ENCODE assay signal across 12 cellular contexts in the genomic region with DNA sequence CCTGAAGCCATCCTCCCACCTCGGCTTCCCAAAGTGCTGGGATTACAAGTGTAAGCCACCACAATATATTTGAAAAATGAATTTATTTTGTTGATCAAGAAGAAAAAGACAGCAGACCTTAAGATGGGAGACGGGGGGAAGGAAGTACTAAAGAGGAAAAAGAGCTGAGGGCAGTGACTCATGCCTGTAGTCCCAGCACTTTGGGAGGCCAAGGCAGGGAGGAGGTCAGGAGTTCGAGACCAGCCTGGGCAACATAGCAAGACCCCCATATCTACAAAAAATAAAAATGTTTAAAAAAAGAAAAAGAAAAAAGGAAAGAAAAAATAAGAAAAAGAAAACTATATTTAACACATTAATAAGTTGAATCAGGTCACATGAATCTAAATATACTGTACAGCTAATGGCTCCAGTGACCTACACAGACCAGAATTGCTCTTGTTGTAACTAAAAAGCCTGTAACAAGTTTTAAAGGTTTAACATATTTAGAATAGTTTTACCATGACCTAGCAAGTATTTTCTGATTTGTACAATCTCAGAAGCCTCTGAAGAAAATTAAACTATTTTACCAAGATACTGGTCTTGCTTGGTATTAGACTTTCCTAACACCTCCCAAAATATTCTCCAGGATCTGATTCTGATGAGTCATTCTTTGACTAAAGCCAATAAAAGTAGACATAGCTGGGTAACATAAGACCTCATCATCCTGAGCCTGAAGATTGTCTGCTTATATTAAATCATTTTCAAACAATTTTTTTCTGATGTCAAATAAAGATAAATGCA. TPM values are rescaled to one million over a fixed set of nuclear protein-coding genes. Genes with fewer than 3 reads are reported as not detected.
DNase-seq lines count a peak whose midpoint lies in the region; ATAC-seq, FAIRE-seq and TF ChIP-seq lines count a peak whose summit lies in the region.
"Had no signal": no experiment of that assay in that cellular context is flagged by ENCODE, and none has a peak within 500 bp of the region (broad histone marks: within the 10 kb centered on the region; RNA-seq: fewer than 3 reads in every experiment).

No MANE protein-coding gene starts in this region.

- H3K4me3 ChIP-seq in spleen = no peak overlapping the region
- H3K4me3 ChIP-seq: adrenal gland had no signal

- no peak for TF ChIP-seq POLR2A in spleen (IDR thresholded peaks at IDR 0.05)

- POLR2A ChIA-PET in activated CD4-positive, alpha-beta memory T cell treated with anti-CD3 and anti-CD28 coated beads, Interleukin-2, amount 10 ng/mL, durations not matched to agents 7 days and 5 days (lab: Charles Lee) = interaction anchor here (0.8 to 3.8 kb wide), 7 partner anchors 11 to 50 kb away, joined by 3 to 15 read pairs (median 3); no protein-coding TSS in a partner anchor
- POLR2A ChIA-PET in activated CD4-positive, alpha-beta memory T cell treated with anti-CD3 and anti-CD28 coated beads for 36 hours (lab: Charles Lee) = interaction anchor here (1.1 to 1.3 kb wide), 2 partner anchors 26 to 32 kb away, joined by 5 to 7 read pairs; no protein-coding TSS in a partner anchor

- H3K9me3 ChIP-seq in spleen = no peaks in the 10 kb centered on the region
- H3K9me3 ChIP-seq: adrenal gland had no signal

- no peak for TF ChIP-seq CTCF in spleen (IDR thresholded peaks at IDR 0.05 in 8 of 11, conservative IDR thresholded peaks at IDR 0.05 in 3 of 11)

- H3K27ac Mint-ChIP-seq in activated CD4-positive, alpha-beta memory T cell treated with anti-CD3 and anti-CD28 coated beads, Interleukin-2, amount 10 ng/mL, durations not matched to agents 7 days and 5 days = peak overlapping the region; percentile 3
- no peak overlapping the region for H3K27ac Mint-ChIP-seq in activated CD4-positive, alpha-beta memory T cell treated with anti-CD3 and anti-CD28 coated beads for 36 hours
- peak overlapping the region; percentile 59 for H3K27ac Mint-ChIP-seq in stimulated activated effector memory CD8-positive, alpha-beta T cell treated with anti-CD3 and anti-CD28 coated beads, Interleukin-12 subunit alpha, Interleukin-12 subunit beta, amount 100 ng/mL, for 72 hours

- no peak for DNase-seq in activated CD4-positive, alpha-beta memory T cell treated with anti-CD3 and anti-CD28 coated beads, Interleukin-2, amount 10 ng/mL, durations not matched to agents 7 days and 5 days
- no peak for DNase-seq in activated CD4-positive, alpha-beta memory T cell treated with anti-CD3 and anti-CD28 coated beads for 36 hours
- DNase-seq in RKO (ENCODE audit: low spot score) (peak; percentile 38), epithelial cell of prostate (ENCODE audit: low read depth, low spot score) (no peak), NCI-H187 (lab: John Stamatoyannopoulos, UW) (no peak), spleen (no peak), HTR-8/SVneo (ENCODE audit: insufficient read length, low spot score) (no peak)
- DNase-seq in stimulated activated effector memory CD8-positive, alpha-beta T cell treated with anti-CD3 and anti-CD28 coated beads, Interleukin-12 subunit alpha, Interleukin-12 subunit beta, amount 100 ng/mL, for 72 hours (ENCODE audit: low spot score in 2 of 2) = no peak
- DNase-seq: adrenal gland; effector memory CD4-positive, alpha-beta T cell; NCI-H1930 had no signal

- H3K4me1 Mint-ChIP-seq in activated CD4-positive, alpha-beta memory T cell treated with anti-CD3 and anti-CD28 coated beads, Interleukin-2, amount 10 ng/mL, durations not matched to agents 7 days and 5 days = peaks cover 44% of the 10 kb centered on the region
- H3K4me1 Mint-ChIP-seq in activated CD4-positive, alpha-beta memory T cell treated with anti-CD3 and anti-CD28 coated beads for 36 hours (ENCODE audit: low read depth) = peaks cover 23% of the 10 kb centered on the region
- peaks cover 37% of the 10 kb centered on the region for H3K4me1 Mint-ChIP-seq in stimulated activated effector memory CD8-positive, alpha-beta T cell treated with anti-CD3 and anti-CD28 coated beads, Interleukin-12 subunit alpha, Interleukin-12 subunit beta, amount 100 ng/mL, for 72 hours

- H3K27me3 Mint-ChIP-seq in activated CD4-positive, alpha-beta memory T cell treated with anti-CD3 and anti-CD28 coated beads, Interleukin-2, amount 10 ng/mL, durations not matched to agents 7 days and 5 days = no peaks in the 10 kb centered on the region
- H3K27me3 Mint-ChIP-seq in activated CD4-positive, alpha-beta memory T cell treated with anti-CD3 and anti-CD28 coated beads for 36 hours = no peaks in the 10 kb centered on the region

- ATAC-seq in stimulated activated effector memory CD8-positive, alpha-beta T cell treated with anti-CD3 and anti-CD28 coated beads, Interleukin-12 subunit alpha, Interleukin-12 subunit beta, amount 100 ng/mL, for 72 hours = no peak

- no peaks in the 10 kb centered on the region for H3K36me3 Mint-ChIP-seq in activated CD4-positive, alpha-beta memory T cell treated with anti-CD3 and anti-CD28 coated beads, Interleukin-2, amount 10 ng/mL, durations not matched to agents 7 days and 5 days (ENCODE audit: low read depth)
- H3K36me3 Mint-ChIP-seq in activated CD4-positive, alpha-beta memory T cell treated with anti-CD3 and anti-CD28 coated beads for 36 hours = no peaks in the 10 kb centered on the region
- H3K36me3 Mint-ChIP-seq in stimulated activated effector memory CD8-positive, alpha-beta T cell treated with anti-CD3 and anti-CD28 coated beads, Interleukin-12 subunit alpha, Interleukin-12 subunit beta, amount 100 ng/mL, for 72 hours = peaks cover 18% of the 10 kb centered on the region

- no peaks in the 10 kb centered on the region for H3K36me3 ChIP-seq in spleen
- H3K36me3 ChIP-seq: adrenal gland had no signal

- peaks cover 0 to 22% (median 7%) of the 10 kb centered on the region in 6 donors for H3K4me1 ChIP-seq in spleen

- FAIRE-seq in HTR-8/SVneo (lab: Jason Lieb, UNC) = no peak
- FAIRE-seq: A204.1 had no signal

- no peaks in the 10 kb centered on the region for H3K9me3 Mint-ChIP-seq in activated CD4-positive, alpha-beta memory T cell treated with anti-CD3 and anti-CD28 coated beads, Interleukin-2, amount 10 ng/mL, durations not matched to agents 7 days and 5 days
- H3K9me3 Mint-ChIP-seq in activated CD4-positive, alpha-beta memory T cell treated with anti-CD3 and anti-CD28 coated beads for 36 hours = no peaks in the 10 kb centered on the region
- no peaks in the 10 kb centered on the region for H3K9me3 Mint-ChIP-seq in stimulated activated effector memory CD8-positive, alpha-beta T cell treated with anti-CD3 and anti-CD28 coated beads, Interleukin-12 subunit alpha, Interleukin-12 subunit beta, amount 100 ng/mL, for 72 hours

- H3K4me3 Mint-ChIP-seq in activated CD4-positive, alpha-beta memory T cell treated with anti-CD3 and anti-CD28 coated beads, Interleukin-2, amount 10 ng/mL, durations not matched to agents 7 days and 5 days = no peak overlapping the region
- no peak overlapping the region for H3K4me3 Mint-ChIP-seq in activated CD4-positive, alpha-beta memory T cell treated with anti-CD3 and anti-CD28 coated beads for 36 hours
- no peak overlapping the region for H3K4me3 Mint-ChIP-seq in stimulated activated effector memory CD8-positive, alpha-beta T cell treated with anti-CD3 and anti-CD28 coated beads, Interleukin-12 subunit alpha, Interleukin-12 subunit beta, amount 100 ng/mL, for 72 hours

- intact Hi-C loops in activated CD4-positive, alpha-beta memory T cell treated with anti-CD3 and anti-CD28 coated beads for 36 hours (cut with micrococcal nuclease) = no loop called here
- intact Hi-C loops in spleen (cut with DNase I; ENCODE audit: low total_unique reads) = no loop called here

- H3K27me3 ChIP-seq in spleen (replicated peaks in 1 of 7) = no peaks in the 10 kb centered on the region
- H3K27me3 ChIP-seq: adrenal gland had no signal

- H3K27ac ChIP-seq in epithelial cell of prostate (peak overlapping the region; percentile 33), spleen (no peak overlapping the region)
- H3K27ac ChIP-seq: adrenal gland had no signal

- 70 to 77% (median 75%) methylated on average over 3 of the region's 3 CpGs for WGBS in spleen, 5 donors

- CTCF ChIA-PET in activated CD4-positive, alpha-beta memory T cell treated with anti-CD3 and anti-CD28 coated beads, Interleukin-2, amount 10 ng/mL, durations not matched to agents 7 days and 5 days (lab: Charles Lee) = interaction anchor here (0.8 kb wide), 1 partner anchor 15 kb away, joined by 3 read pairs; no protein-coding TSS in a partner anchor
- CTCF ChIA-PET in activated CD4-positive, alpha-beta memory T cell treated with anti-CD3 and anti-CD28 coated beads for 36 hours (lab: Charles Lee) = no interaction called here

RNA-seq across cellular contexts. Expression of gene AKIRIN2, which starts 4.3 kb away (rescaled TPM):
- 10 to 100 TPM; 56.5 to 58.5 TPM for total RNA-seq in activated CD4-positive, alpha-beta memory T cell treated with anti-CD3 and anti-CD28 coated beads, Interleukin-2, amount 10 ng/mL, durations not matched to agents 7 days and 5 days
- 10 to 100 TPM; 45.7 to 46.0 TPM for total RNA-seq in activated CD4-positive, alpha-beta memory T cell treated with anti-CD3 and anti-CD28 coated beads for 36 hours
- total RNA-seq in spleen = 100 to 1,000 TPM in 2 of 7 donors, 10 to 100 TPM in 5; 61.8 to 106 (median 89.4) TPM
- polyA plus RNA-seq in spleen = 10 to 100 TPM; 35.1 to 56.2 (median 47.8) TPM
